Comparison of ENCODE assay signal across 25 cellular contexts in genomic region chr4:8215641-8216442, GRCh38. TPM values are rescaled to one million over a fixed set of nuclear protein-coding genes. Genes with fewer than 3 reads are reported as not detected.
"Had no signal": no experiment of that assay in that cellular context is flagged by ENCODE, and none has a peak within 500 bp of the region (broad histone marks: within the 10 kb centered on the region; RNA-seq: fewer than 3 reads in every experiment).

No MANE protein-coding gene starts in this region.

- ATAC-seq: activated CD4-positive, CD25-positive, alpha-beta regulatory T cell treated with anti-CD3 and anti-CD28 coated beads, Interleukin-2, amount 50 U/mL, for 24 hours; activated CD8-positive, alpha-beta T cell treated with anti-CD3 and anti-CD28 coated beads for 36 hours; Panc1 had no signal

- H3K4me1 Mint-ChIP-seq: activated naive CD8-positive, alpha-beta T cell treated with anti-CD3 and anti-CD28 coated beads, Interleukin-2, amount 10 ng/mL, durations not matched to agents 7 days and 5 days had no signal

- H3K9me3 ChIP-seq: adrenal gland, breast epithelium, SJSA1 had no signal

- H3K27me3 ChIP-seq: adrenal gland, breast epithelium, SJSA1 had no signal

- H3K27ac Mint-ChIP-seq: activated CD8-positive, alpha-beta T cell treated with anti-CD3 and anti-CD28 coated beads for 36 hours; activated naive CD8-positive, alpha-beta T cell treated with anti-CD3 and anti-CD28 coated beads, Interleukin-2, amount 10 ng/mL, durations not matched to agents 7 days and 5 days; T-helper 2 cell treated with Interferon-gamma antibody and Interleukin-4, amounts not matched to agents 5 μg/mL and 100 μg/mL, for 36 hours had no signal

- H3K27ac ChIP-seq: adrenal gland, SJSA1 had no signal

- H3K4me3 Mint-ChIP-seq: activated CD8-positive, alpha-beta T cell treated with anti-CD3 and anti-CD28 coated beads for 36 hours; activated naive CD8-positive, alpha-beta T cell treated with anti-CD3 and anti-CD28 coated beads, Interleukin-2, amount 10 ng/mL, durations not matched to agents 7 days and 5 days; T-helper 2 cell treated with Interferon-gamma antibody and Interleukin-4, amounts not matched to agents 5 μg/mL and 100 μg/mL, for 36 hours had no signal

- H3K4me3 ChIP-seq: adrenal gland, breast epithelium, SJSA1 had no signal

- H3K36me3 ChIP-seq: breast epithelium, SJSA1 had no signal

- DNase-seq: activated CD4-positive, alpha-beta T cell treated with anti-CD3 and anti-CD28 coated beads for 4 hours; activated CD8-positive, alpha-beta memory T cell treated with anti-CD3 and anti-CD28 coated beads, Interleukin-2, amount 50 U/mL, for 4 hours; activated CD8-positive, alpha-beta T cell treated with anti-CD3 and anti-CD28 coated beads for 36 hours; activated naive CD4-positive, alpha-beta T cell treated with anti-CD3 and anti-CD28 coated beads, Interleukin-2, amount 50 U/mL, for 16 hours; activated naive CD8-positive, alpha-beta T cell treated with anti-CD3 and anti-CD28 coated beads, Interleukin-2, amount 10 ng/mL, durations not matched to agents 7 days and 5 days; activated T-cell treated with anti-CD3 and anti-CD28 coated beads, Interleukin-2, amount 50 U/mL, for 1 hour; aorta; central memory CD4-positive, alpha-beta T cell; KG1; NCI-H526 treated with DMSO at 0.1 percent for 48 hours; NCI-H82; NK-92 treated with Interleukin-12 subunit alpha and Interleukin-12 subunit beta, amount 100 ng/mL, for 24 hours; OCI-M1; Right ventricle myocardium superior; RPMI8226; SW 1271 had no signal

- H3K27me3 Mint-ChIP-seq: activated CD8-positive, alpha-beta T cell treated with anti-CD3 and anti-CD28 coated beads for 36 hours; activated naive CD8-positive, alpha-beta T cell treated with anti-CD3 and anti-CD28 coated beads, Interleukin-2, amount 10 ng/mL, durations not matched to agents 7 days and 5 days had no signal

- H3K9me3 Mint-ChIP-seq: activated CD8-positive, alpha-beta T cell treated with anti-CD3 and anti-CD28 coated beads for 36 hours; activated naive CD8-positive, alpha-beta T cell treated with anti-CD3 and anti-CD28 coated beads, Interleukin-2, amount 10 ng/mL, durations not matched to agents 7 days and 5 days; T-helper 2 cell treated with Interferon-gamma antibody and Interleukin-4, amounts not matched to agents 5 μg/mL and 100 μg/mL, for 36 hours had no signal

- H3K4me1 ChIP-seq: breast epithelium, SJSA1 had no signal

RNA-seq across cellular contexts. Expression of gene HTRA3, which starts 53.7 kb away (rescaled TPM):
- total RNA-seq: activated naive CD8-positive, alpha-beta T cell treated with anti-CD3 and anti-CD28 coated beads, Interleukin-2, amount 10 ng/mL, durations not matched to agents 7 days and 5 days; MCF 10A; NCI-H460; T-helper 1 cell treated with Interleukin-12 subunit alpha and Interleukin-12 subunit beta and Interleukin-4 antibody, amounts not matched to agents 30 ng/mL and 1 ng/mL, for 36 hours had no signal
